In the genomic region with DNA sequence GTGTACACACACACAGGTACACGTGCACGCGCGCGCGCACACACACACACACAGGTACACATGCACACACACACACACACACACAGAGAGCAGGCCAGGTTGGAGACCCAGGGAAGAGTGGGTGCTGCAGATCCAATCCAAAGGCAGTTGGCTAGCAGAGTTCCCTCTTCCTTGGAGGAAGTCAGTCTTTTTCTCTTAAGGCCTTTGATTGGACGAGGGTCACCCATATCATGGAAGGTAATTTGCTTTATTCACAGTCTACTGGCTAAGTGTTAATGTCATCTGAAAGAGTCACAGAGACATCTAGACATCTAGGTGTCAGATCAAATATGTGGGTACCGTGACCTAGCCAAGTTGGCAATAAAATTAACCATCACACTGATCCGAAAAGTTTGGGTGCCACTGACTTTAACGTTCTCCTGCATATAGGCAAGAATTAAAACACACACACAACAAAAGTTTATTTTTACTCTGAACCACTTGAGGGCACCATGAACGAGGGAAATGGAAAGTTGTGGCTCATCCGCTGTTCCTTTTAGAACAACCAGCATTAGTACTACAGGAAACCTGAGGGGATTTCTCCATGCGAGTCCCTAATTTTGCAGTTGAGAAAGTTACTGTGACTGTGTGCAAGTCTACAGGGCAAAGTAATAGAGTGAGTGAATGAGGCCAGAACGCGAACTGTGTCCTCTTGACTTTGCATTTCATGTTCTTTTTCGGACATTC, we compare ENCODE assay signal across 10 cellular contexts.
A peak's percentile ranks its signal among the peaks of the same experiment; 100 is the strongest.
DNase-seq lines count a peak whose midpoint lies in the region; ATAC-seq, FAIRE-seq and TF ChIP-seq lines count a peak whose summit lies in the region.
"Had no signal": no experiment of that assay in that cellular context is flagged by ENCODE, and none has a peak within 500 bp of the region (broad histone marks: within the 10 kb centered on the region; RNA-seq: fewer than 3 reads in every experiment).

No MANE protein-coding gene starts in this region.

- H3K9ac ChIP-seq in MM.1S (ENCODE audit: low read length) (no peak overlapping the region), liver (ENCODE audit: low read depth in 1 of 2, low read length in 2 of 2) (no peak overlapping the region)

- H3K27me3 Mint-ChIP-seq in HFFc6 (ENCODE audit: insufficient read depth): peaks cover 12% of the 10 kb centered on the region

- H3K27ac Mint-ChIP-seq in HFFc6: no peak overlapping the region

- H3K36me3 ChIP-seq in MM.1S (replicated peaks; ENCODE audit: insufficient read depth, low read length) (no peaks in the 10 kb centered on the region), bronchial epithelial cell (ENCODE audit: control insufficient read depth, insufficient read depth, low read length) (no peaks in the 10 kb centered on the region), liver (ENCODE audit: control insufficient read depth in 4 of 4, insufficient read depth in 3 of 4, low read depth in 1 of 4, low read length in 3 of 4) (no peaks in the 10 kb centered on the region)
- H3K36me3 ChIP-seq: sigmoid colon, tibial artery had no signal

- no peaks in the 10 kb centered on the region for H3K79me2 ChIP-seq in MM.1S (ENCODE audit: low read length)

- H3K9me3 ChIP-seq in MM.1S (replicated peaks; ENCODE audit: insufficient read depth, low read length) (no peaks in the 10 kb centered on the region), liver (ENCODE audit: control insufficient read depth in 4 of 4, low read length in 3 of 4) (no peaks in the 10 kb centered on the region)
- H3K9me3 ChIP-seq: sigmoid colon, tibial artery had no signal

- H3K4me1 ChIP-seq in MM.1S (ENCODE audit: low read length): no peaks in the 10 kb centered on the region
- no peaks in the 10 kb centered on the region for H3K4me1 ChIP-seq in liver (ENCODE audit: control insufficient read depth in 4 of 4, insufficient read depth in 4 of 4, low read length in 3 of 4)

- H3K9me3 Mint-ChIP-seq in HFFc6: no peaks in the 10 kb centered on the region

- ATAC-seq in HG02642 (IDR thresholded peaks at IDR 0.05; ENCODE audit: poor library complexity, unreplicated experiment) (no peak), GM18907 (IDR thresholded peaks at IDR 0.05; ENCODE audit: unreplicated experiment) (no peak)

- TF ChIP-seq RAD21 in liver (IDR thresholded peaks at IDR 0.05): peak; percentile 82 to 84

- WGBS in liver: 67% methylated on average over 16 of the region's 16 CpGs

- no peak overlapping the region for H3K4me3 ChIP-seq in MM.1S (ENCODE audit: low read length)
- H3K4me3 ChIP-seq in bronchial epithelial cell (ENCODE audit: low read depth, low read length): no peak overlapping the region
- H3K4me3 ChIP-seq in liver (ENCODE audit: low read depth in 1 of 3, low read length in 3 of 3): no peak overlapping the region
- H3K4me3 ChIP-seq: sigmoid colon, tibial artery had no signal

- no peaks in the 10 kb centered on the region for H4K20me1 ChIP-seq in MM.1S (ENCODE audit: insufficient read depth, low read length)

- no peak for FAIRE-seq in bronchial epithelial cell (lab: Jason Lieb, UNC)

- H3K27me3 ChIP-seq in MM.1S (replicated peaks; ENCODE audit: insufficient read depth, low read length): no peaks in the 10 kb centered on the region
- peaks cover 2% of the 10 kb centered on the region for H3K27me3 ChIP-seq in bronchial epithelial cell (ENCODE audit: control insufficient read depth, insufficient read depth, low read length)
- H3K27me3 ChIP-seq in liver (ENCODE audit: control insufficient read depth in 4 of 4, insufficient read depth in 4 of 4, low read length in 3 of 4): peaks cover 0 to 4% (median 0%) of the 10 kb centered on the region in 4 donors
- H3K27me3 ChIP-seq: sigmoid colon had no signal

- no peak overlapping the region for H3K4me3 Mint-ChIP-seq in HFFc6

- H3K27ac ChIP-seq in MM.1S (ENCODE audit: low read length) (no peak overlapping the region), liver (ENCODE audit: low read depth in 1 of 2, low read length in 2 of 2) (no peak overlapping the region)
- H3K27ac ChIP-seq: sigmoid colon, tibial artery had no signal

- TF ChIP-seq CTCF in MM.1S (IDR thresholded peaks at IDR 0.05; ENCODE audit: low read length) (no peak), bronchial epithelial cell (IDR thresholded peaks at IDR 0.05; ENCODE audit: insufficient read depth, low read length, severe bottlenecking) (peak; percentile 14), liver (IDR thresholded peaks at IDR 0.05; ENCODE audit: low read depth, low read length, missing input control) (peak; percentile 35), HFFc6 (IDR thresholded peaks at IDR 0.05) (no peak)

- no peaks in the 10 kb centered on the region for H3K36me3 Mint-ChIP-seq in HFFc6 (ENCODE audit: low read depth)

- H3K4me2 ChIP-seq in MM.1S (ENCODE audit: low read depth, low read length): no peak overlapping the region

- no peaks in the 10 kb centered on the region for H3K9me2 ChIP-seq in MM.1S (replicated peaks; ENCODE audit: insufficient read depth, low read length)

- DNase-seq in DMS 273 treated with DMSO at 0.1 percent for 48 hours (lab: John Stamatoyannopoulos, UW) (peak; percentile 9), MM.1S (peak; percentile 15), bronchial epithelial cell (ENCODE audit: low read depth) (peak; percentile 32), cerebellar nuclear complex (lab: John Stamatoyannopoulos, UW) (no peak), HFFc6 (no peak)
- DNase-seq: sigmoid colon, tibial artery had no signal

- H3K4me1 Mint-ChIP-seq in HFFc6 (ENCODE audit: low read depth): no peaks in the 10 kb centered on the region

- H3F3A ChIP-seq in MM.1S (ENCODE audit: insufficient read depth, low read length): no peaks in the 10 kb centered on the region

- no peak overlapping the region for H2AFZ ChIP-seq in MM.1S (ENCODE audit: low read length)

TF ChIP-seq in liver, 16 proteins besides CTCF, POLR2A, EP300 and RAD21:
- TF ChIP-seq YY1 (IDR thresholded peaks at IDR 0.05) (no peak), SP1 (IDR thresholded peaks at IDR 0.05) (no peak), MAX (IDR thresholded peaks at IDR 0.05) (no peak), RXRA (IDR thresholded peaks at IDR 0.05) (no peak), GABPA (IDR thresholded peaks at IDR 0.05 in 1 of 2, conservative IDR thresholded peaks at IDR 0.05 in 1 of 2) (no peak), FOXA2 (IDR thresholded peaks at IDR 0.05) (no peak), HNF4A (conservative IDR thresholded peaks at IDR 0.05) (no peak), ATF3 (IDR thresholded peaks at IDR 0.05) (no peak), TAF1 (conservative IDR thresholded peaks at IDR 0.05) (no peak), HNF4G (IDR thresholded peaks at IDR 0.05) (no peak), EGR1 (IDR thresholded peaks at IDR 0.05; ENCODE audit: low read depth in 2 of 2) (no peak), JUND (IDR thresholded peaks at IDR 0.05) (no peak)
- TF ChIP-seq, protein P1, sequence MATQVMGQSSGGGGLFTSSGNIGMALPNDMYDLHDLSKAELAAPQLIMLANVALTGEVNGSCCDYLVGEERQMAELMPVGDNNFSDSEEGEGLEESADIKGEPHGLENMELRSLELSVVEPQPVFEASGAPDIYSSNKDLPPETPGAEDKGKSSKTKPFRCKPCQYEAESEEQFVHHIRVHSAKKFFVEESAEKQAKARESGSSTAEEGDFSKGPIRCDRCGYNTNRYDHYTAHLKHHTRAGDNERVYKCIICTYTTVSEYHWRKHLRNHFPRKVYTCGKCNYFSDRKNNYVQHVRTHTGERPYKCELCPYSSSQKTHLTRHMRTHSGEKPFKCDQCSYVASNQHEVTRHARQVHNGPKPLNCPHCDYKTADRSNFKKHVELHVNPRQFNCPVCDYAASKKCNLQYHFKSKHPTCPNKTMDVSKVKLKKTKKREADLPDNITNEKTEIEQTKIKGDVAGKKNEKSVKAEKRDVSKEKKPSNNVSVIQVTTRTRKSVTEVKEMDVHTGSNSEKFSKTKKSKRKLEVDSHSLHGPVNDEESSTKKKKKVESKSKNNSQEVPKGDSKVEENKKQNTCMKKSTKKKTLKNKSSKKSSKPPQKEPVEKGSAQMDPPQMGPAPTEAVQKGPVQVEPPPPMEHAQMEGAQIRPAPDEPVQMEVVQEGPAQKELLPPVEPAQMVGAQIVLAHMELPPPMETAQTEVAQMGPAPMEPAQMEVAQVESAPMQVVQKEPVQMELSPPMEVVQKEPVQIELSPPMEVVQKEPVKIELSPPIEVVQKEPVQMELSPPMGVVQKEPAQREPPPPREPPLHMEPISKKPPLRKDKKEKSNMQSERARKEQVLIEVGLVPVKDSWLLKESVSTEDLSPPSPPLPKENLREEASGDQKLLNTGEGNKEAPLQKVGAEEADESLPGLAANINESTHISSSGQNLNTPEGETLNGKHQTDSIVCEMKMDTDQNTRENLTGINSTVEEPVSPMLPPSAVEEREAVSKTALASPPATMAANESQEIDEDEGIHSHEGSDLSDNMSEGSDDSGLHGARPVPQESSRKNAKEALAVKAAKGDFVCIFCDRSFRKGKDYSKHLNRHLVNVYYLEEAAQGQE (IDR thresholded peaks at IDR 0.05): no peak
- TF ChIP-seq, protein P2, sequence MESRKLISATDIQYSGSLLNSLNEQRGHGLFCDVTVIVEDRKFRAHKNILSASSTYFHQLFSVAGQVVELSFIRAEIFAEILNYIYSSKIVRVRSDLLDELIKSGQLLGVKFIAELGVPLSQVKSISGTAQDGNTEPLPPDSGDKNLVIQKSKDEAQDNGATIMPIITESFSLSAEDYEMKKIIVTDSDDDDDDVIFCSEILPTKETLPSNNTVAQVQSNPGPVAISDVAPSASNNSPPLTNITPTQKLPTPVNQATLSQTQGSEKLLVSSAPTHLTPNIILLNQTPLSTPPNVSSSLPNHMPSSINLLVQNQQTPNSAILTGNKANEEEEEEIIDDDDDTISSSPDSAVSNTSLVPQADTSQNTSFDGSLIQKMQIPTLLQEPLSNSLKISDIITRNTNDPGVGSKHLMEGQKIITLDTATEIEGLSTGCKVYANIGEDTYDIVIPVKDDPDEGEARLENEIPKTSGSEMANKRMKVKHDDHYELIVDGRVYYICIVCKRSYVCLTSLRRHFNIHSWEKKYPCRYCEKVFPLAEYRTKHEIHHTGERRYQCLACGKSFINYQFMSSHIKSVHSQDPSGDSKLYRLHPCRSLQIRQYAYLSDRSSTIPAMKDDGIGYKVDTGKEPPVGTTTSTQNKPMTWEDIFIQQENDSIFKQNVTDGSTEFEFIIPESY (IDR thresholded peaks at IDR 0.05): no peak
TF ChIP-seq in liver: peak in this region for 0.

Comparison
In these comparisons a context has a peak if more than half of its experiments do, and no peak if none do; other contexts are left out.
1. DNase-seq: peak in DMS 273 treated with DMSO at 0.1 percent for 48 hours (single experiment), MM.1S (single experiment) and bronchial epithelial cell (single experiment); none in cerebellar nuclear complex (0 of 2) and HFFc6 (single experiment).
2. CTCF ChIP-seq: peak in bronchial epithelial cell (single experiment) and liver (single experiment); none in MM.1S (single experiment) and HFFc6 (single experiment).